ENCODE assay signal across 8 cellular contexts in the genomic region with DNA sequence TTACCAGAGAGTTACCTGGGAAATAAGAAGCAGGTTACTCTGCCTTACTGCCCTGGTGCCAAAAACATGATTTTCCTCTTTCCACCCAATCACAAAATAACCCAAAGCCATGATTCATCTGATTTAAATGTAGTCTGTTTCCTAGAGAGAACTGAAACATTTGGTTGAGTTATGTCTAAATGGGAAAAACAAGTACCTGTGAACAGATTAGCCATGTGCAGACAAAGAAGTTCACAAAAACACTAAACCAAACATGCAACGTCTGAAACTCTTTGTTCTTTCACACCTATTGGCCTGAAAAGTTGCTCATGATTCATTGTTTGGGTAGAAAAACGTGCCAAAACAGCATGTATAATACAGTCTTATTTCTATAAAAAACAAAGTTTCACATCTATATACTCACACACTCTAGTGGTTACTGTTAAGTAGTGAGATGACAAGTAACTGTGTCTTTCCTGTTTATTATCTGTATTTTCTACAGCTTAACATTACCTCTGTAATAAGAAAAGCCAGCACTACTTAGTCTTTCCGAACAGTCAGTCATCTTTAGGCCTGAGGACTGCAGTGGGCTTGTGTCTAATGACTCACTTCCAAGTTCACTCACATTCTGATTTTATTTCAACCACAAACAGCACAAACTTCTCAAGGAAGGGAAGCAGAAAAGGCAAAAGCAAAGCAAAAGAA. TPM values are rescaled to one million over a fixed set of nuclear protein-coding genes. Genes with fewer than 3 reads are reported as not detected.
DNase-seq lines count a peak whose midpoint lies in the region; ATAC-seq lines count a peak whose summit lies in the region.

No MANE protein-coding gene starts in this region.

- no peaks in the 10 kb centered on the region for H3K9me2 ChIP-seq in Karpas-422 (replicated peaks; ENCODE audit: insufficient read depth, low read length)

- H2AFZ ChIP-seq in Karpas-422 (ENCODE audit: low read length), result no peak overlapping the region

- intact Hi-C loops in CD4-positive, alpha-beta memory T cell (cut with micrococcal nuclease), result no loop called here

- H4K20me1 ChIP-seq in Karpas-422 (ENCODE audit: insufficient read depth, low read depth, low read length), result no peaks in the 10 kb centered on the region

- CTCF ChIA-PET in CD4-positive, alpha-beta memory T cell (lab: Charles Lee; ENCODE audit: partially characterized antibody), result no interaction called here

- no peaks in the 10 kb centered on the region for H3K9me3 ChIP-seq in Karpas-422 (ENCODE audit: low read length)
- no peaks in the 10 kb centered on the region for H3K9me3 ChIP-seq in CD4-positive, alpha-beta memory T cell (ENCODE audit: control insufficient read depth in 1 of 2, low read length in 2 of 2)

- no peak overlapping the region for H3K27ac ChIP-seq in Karpas-422 (ENCODE audit: low read length)
- H3K27ac ChIP-seq in CD4-positive, alpha-beta memory T cell (ENCODE audit: low read depth, low read length), result no peak overlapping the region

- no peaks in the 10 kb centered on the region for H3K36me3 ChIP-seq in Karpas-422 (ENCODE audit: insufficient read depth, low read length)
- H3K36me3 ChIP-seq in CD4-positive, alpha-beta memory T cell (ENCODE audit: insufficient read depth, low read length), result no peaks in the 10 kb centered on the region

- H3K27me3 ChIP-seq in Karpas-422 (ENCODE audit: low read length), result no peaks in the 10 kb centered on the region
- no peaks in the 10 kb centered on the region for H3K27me3 ChIP-seq in CD4-positive, alpha-beta memory T cell (ENCODE audit: insufficient read depth, low read length)

- no peaks in the 10 kb centered on the region for H3K36me3 Mint-ChIP-seq in CD4-positive, alpha-beta memory T cell

- DNase-seq in A172 (ENCODE audit: low spot score) (peak; percentile 46), dermis blood vessel endothelial cell (peak; percentile 72), cortex of kidney (lab: John Stamatoyannopoulos, UW) (no peak), Karpas-422 (no peak)
- DNase-seq in stimulated activated naive CD8-positive, alpha-beta T cell treated with anti-CD3 and anti-CD28 coated beads, Interleukin-15, amount 100 ng/mL, for 72 hours, result peak; percentile 20 to 55
- DNase-seq in CD4-positive, alpha-beta memory T cell, result no peak

- peaks cover 24% of the 10 kb centered on the region for H3K4me1 Mint-ChIP-seq in stimulated activated naive CD8-positive, alpha-beta T cell treated with anti-CD3 and anti-CD28 coated beads, Interleukin-15, amount 100 ng/mL, for 72 hours
- H3K4me1 Mint-ChIP-seq in CD4-positive, alpha-beta memory T cell, result peaks cover 0 to 2% (median under 1%) of the 10 kb centered on the region in 4 donors

- no peaks in the 10 kb centered on the region for H3K9me3 Mint-ChIP-seq in stimulated activated naive CD8-positive, alpha-beta T cell treated with anti-CD3 and anti-CD28 coated beads, Interleukin-15, amount 100 ng/mL, for 72 hours
- no peaks in the 10 kb centered on the region for H3K9me3 Mint-ChIP-seq in CD4-positive, alpha-beta memory T cell

- H3K4me3 ChIP-seq in Karpas-422 (ENCODE audit: low read length), result no peak overlapping the region
- H3K4me3 ChIP-seq in CD4-positive, alpha-beta memory T cell (ENCODE audit: low read length in 2 of 2), result no peak overlapping the region

- no peak overlapping the region for H3K4me2 ChIP-seq in Karpas-422 (ENCODE audit: low read depth, low read length, poor library complexity, severe bottlenecking)

- POLR2A ChIA-PET in CD4-positive, alpha-beta memory T cell (lab: Charles Lee; ENCODE audit: partially characterized antibody), result no interaction called here

- no peaks in the 10 kb centered on the region for H3K27me3 Mint-ChIP-seq in stimulated activated naive CD8-positive, alpha-beta T cell treated with anti-CD3 and anti-CD28 coated beads, Interleukin-15, amount 100 ng/mL, for 72 hours
- peaks cover 0 to 3% of the 10 kb centered on the region in 2 donors for H3K27me3 Mint-ChIP-seq in CD4-positive, alpha-beta memory T cell

- ATAC-seq in GM19372 (IDR thresholded peaks at IDR 0.05; ENCODE audit: low read depth, unreplicated experiment), result peak; percentile 79
- ATAC-seq in HG03432 (IDR thresholded peaks at IDR 0.05; ENCODE audit: unreplicated experiment), result peak; percentile 65
- ATAC-seq in stimulated activated naive CD8-positive, alpha-beta T cell treated with anti-CD3 and anti-CD28 coated beads, Interleukin-15, amount 100 ng/mL, for 72 hours, result peak; percentile 97

- H3K4me3 Mint-ChIP-seq in stimulated activated naive CD8-positive, alpha-beta T cell treated with anti-CD3 and anti-CD28 coated beads, Interleukin-15, amount 100 ng/mL, for 72 hours, result peak overlapping the region; percentile 69 to 71
- H3K4me3 Mint-ChIP-seq in CD4-positive, alpha-beta memory T cell, result no peak overlapping the region

- H3K27ac Mint-ChIP-seq in stimulated activated naive CD8-positive, alpha-beta T cell treated with anti-CD3 and anti-CD28 coated beads, Interleukin-15, amount 100 ng/mL, for 72 hours, result peak overlapping the region; percentile 97
- H3K27ac Mint-ChIP-seq in CD4-positive, alpha-beta memory T cell, result no peak overlapping the region

- H3K4me1 ChIP-seq in Karpas-422 (ENCODE audit: low read length), result no peaks in the 10 kb centered on the region
- H3K4me1 ChIP-seq in CD4-positive, alpha-beta memory T cell (ENCODE audit: insufficient read depth, low read length), result no peaks in the 10 kb centered on the region

- H3K9ac ChIP-seq in Karpas-422 (ENCODE audit: low read length), result no peak overlapping the region

- no peaks in the 10 kb centered on the region for H3K79me2 ChIP-seq in Karpas-422 (ENCODE audit: low read length)

RNA-seq across cellular contexts. Expression of gene FAM174B, which starts 30.1 kb away (rescaled TPM):
- total RNA-seq in A172 (2014; rRNA removed; shearing (Covaris generic)), result 0.81 and 3.8 TPM in 2 replicates
- 31.1 and 37.7 TPM in 2 replicates for total RNA-seq in dermis blood vessel endothelial cell
- total RNA-seq in Karpas-422 (2014; rRNA removed; shearing (Covaris generic); ENCODE audit: low replicate concordance), result 0.04 TPM in 1 of 2 replicates, not detected in the other
- total RNA-seq in CD4-positive, alpha-beta memory T cell, result 1 to 10 TPM; 6.6 to 8.3 TPM
- polyA plus RNA-seq in CD4-positive, alpha-beta memory T cell, result 1 to 10 TPM; 2.4 to 3.3 TPM

Comparison
In these comparisons a context has a peak if more than half of its experiments do, and no peak if none do; other contexts are left out.
1. DNase-seq: peak in A172 (single experiment), dermis blood vessel endothelial cell (single experiment) and stimulated activated naive CD8-positive, alpha-beta T cell treated with anti-CD3 and anti-CD28 coated beads, Interleukin-15, amount 100 ng/mL, for 72 hours (2 of 2); none in cortex of kidney (single experiment), Karpas-422 (single experiment) and CD4-positive, alpha-beta memory T cell (0 of 5).
2. H3K27ac Mint-ChIP-seq: peak in stimulated activated naive CD8-positive, alpha-beta T cell treated with anti-CD3 and anti-CD28 coated beads, Interleukin-15, amount 100 ng/mL, for 72 hours (2 of 2); none in CD4-positive, alpha-beta memory T cell (0 of 7).
3. H3K4me3 Mint-ChIP-seq: peak in stimulated activated naive CD8-positive, alpha-beta T cell treated with anti-CD3 and anti-CD28 coated beads, Interleukin-15, amount 100 ng/mL, for 72 hours (2 of 2); none in CD4-positive, alpha-beta memory T cell (0 of 8).
4. Peak in every context shown above with its lines, with median percentiles within 50 percentile points of each other: ATAC-seq.